Comparison of ENCODE assay signal across 1 cellular context in the genomic region with DNA sequence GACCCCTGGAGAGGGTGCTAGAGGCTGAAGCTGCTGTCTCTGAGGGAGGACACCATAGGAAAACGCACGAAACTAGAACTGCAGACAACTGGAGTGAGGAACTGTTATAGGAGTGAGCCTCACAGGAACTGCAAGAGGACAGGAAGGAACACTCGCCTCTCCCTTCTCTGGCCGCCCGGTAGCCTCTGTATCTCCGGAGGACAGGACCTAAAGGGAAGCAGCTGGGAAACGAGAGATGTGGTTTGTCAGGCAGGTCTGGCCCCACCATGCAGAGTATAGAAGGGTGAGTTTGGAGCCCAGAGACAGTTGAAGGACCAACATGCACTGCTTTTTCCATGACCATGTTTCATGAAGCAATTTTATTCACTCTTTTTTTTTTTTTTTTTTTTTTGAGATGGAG.
TF ChIP-seq lines count a peak whose summit lies in the region.

No MANE protein-coding gene starts in this region.

TF ChIP-seq in IMR-90, 13 proteins besides CTCF, POLR2A, EP300 and RAD21 (continued from another document):
- TF ChIP-seq SMC3 (IDR thresholded peaks at IDR 0.05; ENCODE audit: low read depth, low read length): no peak
- TF ChIP-seq MAZ (IDR thresholded peaks at IDR 0.05; ENCODE audit: borderline replicate concordance, low read depth, low read length): no peak
- TF ChIP-seq CEBPB (IDR thresholded peaks at IDR 0.05; ENCODE audit: low read depth, low read length): no peak
- TF ChIP-seq BHLHE40 (IDR thresholded peaks at IDR 0.05; ENCODE audit: low read depth, low read length): no peak
- TF ChIP-seq, protein P1, sequence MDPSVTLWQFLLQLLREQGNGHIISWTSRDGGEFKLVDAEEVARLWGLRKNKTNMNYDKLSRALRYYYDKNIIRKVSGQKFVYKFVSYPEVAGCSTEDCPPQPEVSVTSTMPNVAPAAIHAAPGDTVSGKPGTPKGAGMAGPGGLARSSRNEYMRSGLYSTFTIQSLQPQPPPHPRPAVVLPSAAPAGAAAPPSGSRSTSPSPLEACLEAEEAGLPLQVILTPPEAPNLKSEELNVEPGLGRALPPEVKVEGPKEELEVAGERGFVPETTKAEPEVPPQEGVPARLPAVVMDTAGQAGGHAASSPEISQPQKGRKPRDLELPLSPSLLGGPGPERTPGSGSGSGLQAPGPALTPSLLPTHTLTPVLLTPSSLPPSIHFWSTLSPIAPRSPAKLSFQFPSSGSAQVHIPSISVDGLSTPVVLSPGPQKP (IDR thresholded peaks at IDR 0.05; ENCODE audit: borderline replicate concordance, low read depth, low read length): no peak
- no peak for TF ChIP-seq NFE2L2 (IDR thresholded peaks at IDR 0.05; ENCODE audit: low read depth, low read length)
- TF ChIP-seq MXI1 (IDR thresholded peaks at IDR 0.05; ENCODE audit: borderline replicate concordance, low read depth, low read length): no peak
- no peak for TF ChIP-seq RCOR1 (IDR thresholded peaks at IDR 0.05; ENCODE audit: insufficient replicate concordance, low read length)
- TF ChIP-seq, protein P2, sequence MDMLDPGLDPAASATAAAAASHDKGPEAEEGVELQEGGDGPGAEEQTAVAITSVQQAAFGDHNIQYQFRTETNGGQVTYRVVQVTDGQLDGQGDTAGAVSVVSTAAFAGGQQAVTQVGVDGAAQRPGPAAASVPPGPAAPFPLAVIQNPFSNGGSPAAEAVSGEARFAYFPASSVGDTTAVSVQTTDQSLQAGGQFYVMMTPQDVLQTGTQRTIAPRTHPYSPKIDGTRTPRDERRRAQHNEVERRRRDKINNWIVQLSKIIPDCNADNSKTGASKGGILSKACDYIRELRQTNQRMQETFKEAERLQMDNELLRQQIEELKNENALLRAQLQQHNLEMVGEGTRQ (IDR thresholded peaks at IDR 0.05; ENCODE audit: low read depth, low read length): no peak
- no peak for TF ChIP-seq FOS (IDR thresholded peaks at IDR 0.05; ENCODE audit: low read depth, low read length)
